ENCODE assay signal across 1 cellular context in genomic region chr22:37686002-37686982, GRCh38.
TF ChIP-seq lines count a peak whose summit lies in the region.

A gene with protein sequence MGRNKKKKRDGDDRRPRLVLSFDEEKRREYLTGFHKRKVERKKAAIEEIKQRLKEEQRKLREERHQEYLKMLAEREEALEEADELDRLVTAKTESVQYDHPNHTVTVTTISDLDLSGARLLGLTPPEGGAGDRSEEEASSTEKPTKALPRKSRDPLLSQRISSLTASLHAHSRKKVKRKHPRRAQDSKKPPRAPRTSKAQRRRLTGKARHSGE (plus strand): TSS chr22:37686343. CDS start chr22:37686393, 50 bp downstream.

TF ChIP-seq in WTC11, 78 proteins besides CTCF, POLR2A, EP300 and RAD21 (continued from another document and continues in another):
- TF ChIP-seq, protein P1, sequence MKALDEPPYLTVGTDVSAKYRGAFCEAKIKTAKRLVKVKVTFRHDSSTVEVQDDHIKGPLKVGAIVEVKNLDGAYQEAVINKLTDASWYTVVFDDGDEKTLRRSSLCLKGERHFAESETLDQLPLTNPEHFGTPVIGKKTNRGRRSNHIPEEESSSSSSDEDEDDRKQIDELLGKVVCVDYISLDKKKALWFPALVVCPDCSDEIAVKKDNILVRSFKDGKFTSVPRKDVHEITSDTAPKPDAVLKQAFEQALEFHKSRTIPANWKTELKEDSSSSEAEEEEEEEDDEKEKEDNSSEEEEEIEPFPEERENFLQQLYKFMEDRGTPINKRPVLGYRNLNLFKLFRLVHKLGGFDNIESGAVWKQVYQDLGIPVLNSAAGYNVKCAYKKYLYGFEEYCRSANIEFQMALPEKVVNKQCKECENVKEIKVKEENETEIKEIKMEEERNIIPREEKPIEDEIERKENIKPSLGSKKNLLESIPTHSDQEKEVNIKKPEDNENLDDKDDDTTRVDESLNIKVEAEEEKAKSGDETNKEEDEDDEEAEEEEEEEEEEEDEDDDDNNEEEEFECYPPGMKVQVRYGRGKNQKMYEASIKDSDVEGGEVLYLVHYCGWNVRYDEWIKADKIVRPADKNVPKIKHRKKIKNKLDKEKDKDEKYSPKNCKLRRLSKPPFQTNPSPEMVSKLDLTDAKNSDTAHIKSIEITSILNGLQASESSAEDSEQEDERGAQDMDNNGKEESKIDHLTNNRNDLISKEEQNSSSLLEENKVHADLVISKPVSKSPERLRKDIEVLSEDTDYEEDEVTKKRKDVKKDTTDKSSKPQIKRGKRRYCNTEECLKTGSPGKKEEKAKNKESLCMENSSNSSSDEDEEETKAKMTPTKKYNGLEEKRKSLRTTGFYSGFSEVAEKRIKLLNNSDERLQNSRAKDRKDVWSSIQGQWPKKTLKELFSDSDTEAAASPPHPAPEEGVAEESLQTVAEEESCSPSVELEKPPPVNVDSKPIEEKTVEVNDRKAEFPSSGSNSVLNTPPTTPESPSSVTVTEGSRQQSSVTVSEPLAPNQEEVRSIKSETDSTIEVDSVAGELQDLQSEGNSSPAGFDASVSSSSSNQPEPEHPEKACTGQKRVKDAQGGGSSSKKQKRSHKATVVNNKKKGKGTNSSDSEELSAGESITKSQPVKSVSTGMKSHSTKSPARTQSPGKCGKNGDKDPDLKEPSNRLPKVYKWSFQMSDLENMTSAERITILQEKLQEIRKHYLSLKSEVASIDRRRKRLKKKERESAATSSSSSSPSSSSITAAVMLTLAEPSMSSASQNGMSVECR (CRISPR knock-in tag; IDR thresholded peaks at IDR 0.05; ENCODE audit: borderline replicate concordance) = peak; percentile 80; the same call in 1 of the 2 replicates
- TF ChIP-seq, protein P2, sequence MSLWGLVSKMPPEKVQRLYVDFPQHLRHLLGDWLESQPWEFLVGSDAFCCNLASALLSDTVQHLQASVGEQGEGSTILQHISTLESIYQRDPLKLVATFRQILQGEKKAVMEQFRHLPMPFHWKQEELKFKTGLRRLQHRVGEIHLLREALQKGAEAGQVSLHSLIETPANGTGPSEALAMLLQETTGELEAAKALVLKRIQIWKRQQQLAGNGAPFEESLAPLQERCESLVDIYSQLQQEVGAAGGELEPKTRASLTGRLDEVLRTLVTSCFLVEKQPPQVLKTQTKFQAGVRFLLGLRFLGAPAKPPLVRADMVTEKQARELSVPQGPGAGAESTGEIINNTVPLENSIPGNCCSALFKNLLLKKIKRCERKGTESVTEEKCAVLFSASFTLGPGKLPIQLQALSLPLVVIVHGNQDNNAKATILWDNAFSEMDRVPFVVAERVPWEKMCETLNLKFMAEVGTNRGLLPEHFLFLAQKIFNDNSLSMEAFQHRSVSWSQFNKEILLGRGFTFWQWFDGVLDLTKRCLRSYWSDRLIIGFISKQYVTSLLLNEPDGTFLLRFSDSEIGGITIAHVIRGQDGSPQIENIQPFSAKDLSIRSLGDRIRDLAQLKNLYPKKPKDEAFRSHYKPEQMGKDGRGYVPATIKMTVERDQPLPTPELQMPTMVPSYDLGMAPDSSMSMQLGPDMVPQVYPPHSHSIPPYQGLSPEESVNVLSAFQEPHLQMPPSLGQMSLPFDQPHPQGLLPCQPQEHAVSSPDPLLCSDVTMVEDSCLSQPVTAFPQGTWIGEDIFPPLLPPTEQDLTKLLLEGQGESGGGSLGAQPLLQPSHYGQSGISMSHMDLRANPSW (CRISPR knock-in tag; conservative IDR thresholded peaks at IDR 0.05; ENCODE audit: low read depth) = no peak
- TF ChIP-seq ZBTB43 (CRISPR knock-in tag; IDR thresholded peaks at IDR 0.05) = 0 out of 2 replicates have a peak, but pooled peaks have one; percentile 16
- TF ChIP-seq ATF3 (CRISPR knock-in tag; conservative IDR thresholded peaks at IDR 0.05) = 0 out of 2 replicates have a peak, but pooled peaks have one; percentile 22
- no peak for TF ChIP-seq ZNF416 (CRISPR knock-in tag; IDR thresholded peaks at IDR 0.05)
- TF ChIP-seq ZNF317 (CRISPR knock-in tag; IDR thresholded peaks at IDR 0.05; ENCODE audit: borderline replicate concordance, low read depth) = no peak
- TF ChIP-seq, protein P3, sequence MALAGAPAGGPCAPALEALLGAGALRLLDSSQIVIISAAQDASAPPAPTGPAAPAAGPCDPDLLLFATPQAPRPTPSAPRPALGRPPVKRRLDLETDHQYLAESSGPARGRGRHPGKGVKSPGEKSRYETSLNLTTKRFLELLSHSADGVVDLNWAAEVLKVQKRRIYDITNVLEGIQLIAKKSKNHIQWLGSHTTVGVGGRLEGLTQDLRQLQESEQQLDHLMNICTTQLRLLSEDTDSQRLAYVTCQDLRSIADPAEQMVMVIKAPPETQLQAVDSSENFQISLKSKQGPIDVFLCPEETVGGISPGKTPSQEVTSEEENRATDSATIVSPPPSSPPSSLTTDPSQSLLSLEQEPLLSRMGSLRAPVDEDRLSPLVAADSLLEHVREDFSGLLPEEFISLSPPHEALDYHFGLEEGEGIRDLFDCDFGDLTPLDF (CRISPR knock-in tag; IDR thresholded peaks at IDR 0.05) = no peak
- TF ChIP-seq JAZF1 (CRISPR knock-in tag; IDR thresholded peaks at IDR 0.05) = no peak
- TF ChIP-seq IRF1 (CRISPR knock-in tag; IDR thresholded peaks at IDR 0.05) = no peak
- no peak; the same call in 1 of the 2 replicates for TF ChIP-seq CREM (CRISPR knock-in tag; IDR thresholded peaks at IDR 0.05)
- TF ChIP-seq NFE2L1 (CRISPR knock-in tag; IDR thresholded peaks at IDR 0.05) = peak; percentile 26; the same call in 1 of the 2 replicates
- TF ChIP-seq SMAD3 (CRISPR knock-in tag; IDR thresholded peaks at IDR 0.05; ENCODE audit: borderline replicate concordance) = peak; percentile 54; the same call in 1 of the 2 replicates
- TF ChIP-seq ZNF263 (CRISPR knock-in tag; IDR thresholded peaks at IDR 0.05; ENCODE audit: low read depth) = no peak
- TF ChIP-seq E2F5 (CRISPR knock-in tag; IDR thresholded peaks at IDR 0.05) = 0 out of 2 replicates have a peak, but pooled peaks have one; percentile 6
- TF ChIP-seq, protein P4, sequence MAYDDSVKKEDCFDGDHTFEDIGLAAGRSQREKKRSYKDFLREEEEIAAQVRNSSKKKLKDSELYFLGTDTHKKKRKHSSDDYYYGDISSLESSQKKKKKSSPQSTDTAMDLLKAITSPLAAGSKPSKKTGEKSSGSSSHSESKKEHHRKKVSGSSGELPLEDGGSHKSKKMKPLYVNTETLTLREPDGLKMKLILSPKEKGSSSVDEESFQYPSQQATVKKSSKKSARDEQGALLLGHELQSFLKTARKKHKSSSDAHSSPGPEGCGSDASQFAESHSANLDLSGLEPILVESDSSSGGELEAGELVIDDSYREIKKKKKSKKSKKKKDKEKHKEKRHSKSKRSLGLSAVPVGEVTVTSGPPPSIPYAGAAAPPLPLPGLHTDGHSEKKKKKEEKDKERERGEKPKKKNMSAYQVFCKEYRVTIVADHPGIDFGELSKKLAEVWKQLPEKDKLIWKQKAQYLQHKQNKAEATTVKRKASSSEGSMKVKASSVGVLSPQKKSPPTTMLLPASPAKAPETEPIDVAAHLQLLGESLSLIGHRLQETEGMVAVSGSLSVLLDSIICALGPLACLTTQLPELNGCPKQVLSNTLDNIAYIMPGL (CRISPR knock-in tag; IDR thresholded peaks at IDR 0.05) = peak; percentile 40; the same call in 1 of the 2 replicates
- 0 out of 2 replicates have a peak, but pooled peaks have one; percentile 28 for TF ChIP-seq CBFB (CRISPR knock-in tag; IDR thresholded peaks at IDR 0.05; ENCODE audit: low read depth)
- no peak for TF ChIP-seq ESRRA (CRISPR knock-in tag; IDR thresholded peaks at IDR 0.05; ENCODE audit: borderline replicate concordance)
- TF ChIP-seq JUN (CRISPR knock-in tag; IDR thresholded peaks at IDR 0.05) = peak; percentile 62; the same call in 1 of the 2 replicates
- no peak for TF ChIP-seq HMGA2 (CRISPR knock-in tag; IDR thresholded peaks at IDR 0.05)
- TF ChIP-seq ATF6 (CRISPR knock-in tag; IDR thresholded peaks at IDR 0.05) = no peak
- no peak for TF ChIP-seq TEAD4 (CRISPR knock-in tag; IDR thresholded peaks at IDR 0.05)
- no peak for TF ChIP-seq USF1 (CRISPR knock-in tag; IDR thresholded peaks at IDR 0.05)
- 0 out of 2 replicates have a peak, but pooled peaks have one; percentile 9 for TF ChIP-seq MYBL2 (CRISPR knock-in tag; IDR thresholded peaks at IDR 0.05)
- TF ChIP-seq GRHL2 (CRISPR knock-in tag; IDR thresholded peaks at IDR 0.05; ENCODE audit: insufficient replicate concordance, severe bottlenecking) = no peak
- TF ChIP-seq AFF4 (CRISPR knock-in tag; IDR thresholded peaks at IDR 0.05; ENCODE audit: borderline replicate concordance) = no peak
- TF ChIP-seq, protein P5, sequence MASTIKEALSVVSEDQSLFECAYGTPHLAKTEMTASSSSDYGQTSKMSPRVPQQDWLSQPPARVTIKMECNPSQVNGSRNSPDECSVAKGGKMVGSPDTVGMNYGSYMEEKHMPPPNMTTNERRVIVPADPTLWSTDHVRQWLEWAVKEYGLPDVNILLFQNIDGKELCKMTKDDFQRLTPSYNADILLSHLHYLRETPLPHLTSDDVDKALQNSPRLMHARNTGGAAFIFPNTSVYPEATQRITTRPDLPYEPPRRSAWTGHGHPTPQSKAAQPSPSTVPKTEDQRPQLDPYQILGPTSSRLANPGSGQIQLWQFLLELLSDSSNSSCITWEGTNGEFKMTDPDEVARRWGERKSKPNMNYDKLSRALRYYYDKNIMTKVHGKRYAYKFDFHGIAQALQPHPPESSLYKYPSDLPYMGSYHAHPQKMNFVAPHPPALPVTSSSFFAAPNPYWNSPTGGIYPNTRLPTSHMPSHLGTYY (CRISPR knock-in tag; IDR thresholded peaks at IDR 0.05) = no peak
- TF ChIP-seq ZNF396 (CRISPR knock-in tag; IDR thresholded peaks at IDR 0.05; ENCODE audit: borderline replicate concordance) = no peak
- TF ChIP-seq GABPB1 (CRISPR knock-in tag; IDR thresholded peaks at IDR 0.05) = peak; percentile 88
- no peak for TF ChIP-seq NR1H2 (CRISPR knock-in tag; IDR thresholded peaks at IDR 0.05)
